ENCODE assay signal across 1 cellular context in genomic region chr21:32414579-32415358, GRCh38.
TF ChIP-seq lines count a peak whose summit lies in the region.

No MANE protein-coding gene starts in this region.

TF ChIP-seq in GM12878, 131 proteins besides CTCF, POLR2A, EP300 and RAD21 (continued from another document):
- no peak for TF ChIP-seq ELK1 (IDR thresholded peaks at IDR 0.05; ENCODE audit: low read depth, low read length)
- no peak for TF ChIP-seq FOS (IDR thresholded peaks at IDR 0.05; ENCODE audit: borderline replicate concordance, extremely low read depth, insufficient read length)
- no peak for TF ChIP-seq HDAC2 (IDR thresholded peaks at IDR 0.05)
- TF ChIP-seq TARDBP (IDR thresholded peaks at IDR 0.05; ENCODE audit: borderline replicate concordance): no peak
- no peak for TF ChIP-seq MAX (IDR thresholded peaks at IDR 0.05; ENCODE audit: low read depth, low read length)
- no peak for TF ChIP-seq IKZF1 (conservative IDR thresholded peaks at IDR 0.05)
- TF ChIP-seq PKNOX1 (IDR thresholded peaks at IDR 0.05): no peak
- TF ChIP-seq BACH1 (IDR thresholded peaks at IDR 0.05; ENCODE audit: borderline replicate concordance): no peak
- TF ChIP-seq CREM (IDR thresholded peaks at IDR 0.05; ENCODE audit: low read depth): no peak
- no peak for TF ChIP-seq CHD1 (IDR thresholded peaks at IDR 0.05; ENCODE audit: low read depth, low read length)
